Comparison of ENCODE assay signal across 27 cellular contexts in genomic region chr12:51036165-51036765, GRCh38. TPM values are rescaled to one million over a fixed set of nuclear protein-coding genes. Genes with fewer than 3 reads are reported as not detected.
DNase-seq lines count a peak whose midpoint lies in the region; ATAC-seq, FAIRE-seq and TF ChIP-seq lines count a peak whose summit lies in the region.
"Had no signal": no experiment of that assay in that cellular context is flagged by ENCODE, and none has a peak within 500 bp of the region (broad histone marks: within the 10 kb centered on the region; RNA-seq: fewer than 3 reads in every experiment).

No MANE protein-coding gene starts in this region.

- CTCF ChIA-PET in HepG2 (lab: Yijun Ruan, JAX; ENCODE audit: low intra/inter-chr PET ratio, low total read pairs) = no interaction called here

- POLR2A ChIA-PET in HepG2 (lab: Yijun Ruan, JAX) = interaction anchor here (2.8 kb wide), 1 partner anchor 10 kb away, joined by 15 read pairs; the partner anchor contains the start of gene SLC11A2

- 0% methylated on average over 4 of the region's 4 CpGs for WGBS in HepG2 (ENCODE audit: low lambda C conversion rate)
- WGBS in right lobe of liver (ENCODE audit: insufficient coverage, low coverage, low lambda C conversion rate, missing lambda C conversion rate) = 56% methylated on average over 3 of the region's 4 CpGs

- in situ Hi-C loops in HepG2 (cut with HindIII; ENCODE audit: extremely low pct_ligation_motif_present, low pct_unique_long_range_greater_than_20kb) = no loop called here

- peak overlapping the region; percentile 40 for H3K27ac ChIP-seq in HepG2 (ENCODE audit: extremely low read length, insufficient read depth, low read length)
- H3K27ac ChIP-seq in right lobe of liver = no peak overlapping the region
- no peak overlapping the region for H3K27ac ChIP-seq in neural progenitor cell
- H3K27ac ChIP-seq: A549; BLaER1 treated with 17β-estradiol and CSF1 and Interleukin-3, amounts not matched to agents 10 nM and 100 nM had no signal

- no peaks in the 10 kb centered on the region for H3K9me3 ChIP-seq in HepG2 (ENCODE audit: low read length)
- H3K9me3 ChIP-seq in right lobe of liver = no peaks in the 10 kb centered on the region
- H3K9me3 ChIP-seq in neural progenitor cell (ENCODE audit: low read depth) = no peaks in the 10 kb centered on the region
- no peaks in the 10 kb centered on the region for H3K9me3 ChIP-seq in MG63
- H3K9me3 ChIP-seq: A549; BE2C; BLaER1 treated with 17β-estradiol and CSF1 and Interleukin-3, amounts not matched to agents 10 nM and 100 nM; HAP-1 had no signal

- H3K36me3 ChIP-seq in HepG2 (replicated peaks in 1 of 2; ENCODE audit: control insufficient read depth in 1 of 2, insufficient read depth in 2 of 2, low read length in 2 of 2) = no peaks in the 10 kb centered on the region
- H3K36me3 ChIP-seq in right lobe of liver = no peaks in the 10 kb centered on the region
- no peaks in the 10 kb centered on the region for H3K36me3 ChIP-seq in neural progenitor cell
- no peaks in the 10 kb centered on the region for H3K36me3 ChIP-seq in MG63
- H3K36me3 ChIP-seq: BE2C; BLaER1 treated with 17β-estradiol and CSF1 and Interleukin-3, amounts not matched to agents 10 nM and 100 nM; HAP-1 had no signal

- 0 out of 2 replicates have a peak overlapping the region, but pooled peaks have one; percentile 23 for H3K9ac ChIP-seq in HepG2 (ENCODE audit: insufficient read depth, low read depth, low read length)
- no peak overlapping the region for H3K9ac ChIP-seq in neural progenitor cell
- H3K9ac ChIP-seq: BLaER1 treated with 17β-estradiol and CSF1 and Interleukin-3, amounts not matched to agents 10 nM and 100 nM had no signal

- H3F3A ChIP-seq in neural progenitor cell (ENCODE audit: low read depth) = peaks cover 3% of the 10 kb centered on the region

- no peaks in the 10 kb centered on the region for H3K36me3 Mint-ChIP-seq in neural progenitor cell
- no peaks in the 10 kb centered on the region for H3K36me3 Mint-ChIP-seq in natural killer cell treated with Interleukin-12 subunit alpha and Interleukin-12 subunit beta and Interleukin-15 and Interleukin-18, amount 100 ng/mL, for 72 hours
- H3K36me3 Mint-ChIP-seq: CD14-positive monocyte had no signal

- no peaks in the 10 kb centered on the region for H3K9me3 Mint-ChIP-seq in neural progenitor cell
- H3K9me3 Mint-ChIP-seq in natural killer cell treated with Interleukin-12 subunit alpha and Interleukin-12 subunit beta and Interleukin-15 and Interleukin-18, amount 100 ng/mL, for 72 hours = no peaks in the 10 kb centered on the region
- H3K9me3 Mint-ChIP-seq: CD4-positive, alpha-beta T cell; CD8-positive, alpha-beta memory T cell; HFFc6 had no signal

- TF ChIP-seq RAD21 in HepG2 (CRISPR knock-in tag; IDR thresholded peaks at IDR 0.05) = no peak

- H2AFZ ChIP-seq in HepG2 (ENCODE audit: low read length) (peak overlapping the region; percentile 83), neural progenitor cell (replicated peaks) (no peak overlapping the region)

- H3K27me3 Mint-ChIP-seq in neural progenitor cell (ENCODE audit: insufficient read depth, low read depth) = peaks cover 2% of the 10 kb centered on the region
- no peaks in the 10 kb centered on the region for H3K27me3 Mint-ChIP-seq in natural killer cell treated with Interleukin-12 subunit alpha and Interleukin-12 subunit beta and Interleukin-15 and Interleukin-18, amount 100 ng/mL, for 72 hours
- H3K27me3 Mint-ChIP-seq: CD4-positive, alpha-beta T cell; CD8-positive, alpha-beta memory T cell had no signal

- H3K4me1 ChIP-seq in HepG2 (ENCODE audit: insufficient read depth, low read length) (peaks cover 61% of the 10 kb centered on the region), right lobe of liver (no peaks in the 10 kb centered on the region), neural progenitor cell (no peaks in the 10 kb centered on the region)
- H3K4me1 ChIP-seq: BE2C; BLaER1 treated with 17β-estradiol and CSF1 and Interleukin-3, amounts not matched to agents 10 nM and 100 nM; HAP-1 had no signal

- peaks cover 6% of the 10 kb centered on the region for H3K4me1 Mint-ChIP-seq in neural progenitor cell
- H3K4me1 Mint-ChIP-seq in natural killer cell treated with Interleukin-12 subunit alpha and Interleukin-12 subunit beta and Interleukin-15 and Interleukin-18, amount 100 ng/mL, for 72 hours (ENCODE audit: low read depth in 2 of 2) = no peaks in the 10 kb centered on the region
- H3K4me1 Mint-ChIP-seq: CD14-positive monocyte; CD8-positive, alpha-beta memory T cell had no signal

- peak overlapping the region in 2 of 3 experiments; percentile 21 to 30; a peak in 2 of 6 replicates for H3K4me3 ChIP-seq in HepG2 (replicated peaks in 1 of 3; ENCODE audit: insufficient read depth in 1 of 3, low read depth in 2 of 3, low read length in 3 of 3)
- H3K4me3 ChIP-seq in right lobe of liver = no peak overlapping the region
- no peak overlapping the region for H3K4me3 ChIP-seq in neural progenitor cell
- H3K4me3 ChIP-seq in MG63 = no peak overlapping the region
- H3K4me3 ChIP-seq: A549; BLaER1 treated with 17β-estradiol and CSF1 and Interleukin-3, amounts not matched to agents 10 nM and 100 nM; HAP-1 had no signal

- no peak; a peak in 1 of 4 replicates for TF ChIP-seq EP300 in HepG2 (IDR thresholded peaks at IDR 0.05; ENCODE audit: low read depth in 2 of 2, low read length in 2 of 2)
- no peak for TF ChIP-seq EP300 in HepG2 (CRISPR knock-in tag; IDR thresholded peaks at IDR 0.05; ENCODE audit: borderline replicate concordance)

- no peaks in the 10 kb centered on the region for H3K27me3 ChIP-seq in HepG2 (ENCODE audit: control insufficient read depth in 1 of 2, insufficient read depth in 2 of 2, low read length in 2 of 2)
- H3K27me3 ChIP-seq in right lobe of liver = no peaks in the 10 kb centered on the region
- H3K27me3 ChIP-seq in neural progenitor cell = no peaks in the 10 kb centered on the region
- H3K27me3 ChIP-seq in MG63 = no peaks in the 10 kb centered on the region
- H3K27me3 ChIP-seq: BE2C; BLaER1 treated with 17β-estradiol and CSF1 and Interleukin-3, amounts not matched to agents 10 nM and 100 nM had no signal

- peak; percentile 28 for DNase-seq in HepG2 (ENCODE audit: low spot score)
- no peak for DNase-seq in right lobe of liver
- peak; percentile 35 for DNase-seq in mesenteric fat pad (ENCODE audit: low spot score)
- DNase-seq in neural progenitor cell (ENCODE audit: low spot score) = no peak
- no peak for DNase-seq in MG63
- DNase-seq in natural killer cell treated with Interleukin-12 subunit alpha and Interleukin-12 subunit beta and Interleukin-15 and Interleukin-18, amount 100 ng/mL, for 72 hours (ENCODE audit: low spot score) = no peak
- DNase-seq: 8988T; ACHN; AML-193; BE2C; CD4-positive, alpha-beta T cell; CD8-positive, alpha-beta memory T cell; DMS 273 treated with DMSO at 0.1 percent for 48 hours; DMS53; DMS79 treated with DMSO at 0.1 percent for 48 hours; GF-D8; GOT3; HFFc6 had no signal

- no peak overlapping the region for H3K4me3 Mint-ChIP-seq in neural progenitor cell
- no peak overlapping the region for H3K4me3 Mint-ChIP-seq in natural killer cell treated with Interleukin-12 subunit alpha and Interleukin-12 subunit beta and Interleukin-15 and Interleukin-18, amount 100 ng/mL, for 72 hours
- H3K4me3 Mint-ChIP-seq: CD14-positive monocyte; CD4-positive, alpha-beta T cell; CD8-positive, alpha-beta memory T cell; HFFc6 had no signal

- peak; percentile 59 for FAIRE-seq in HepG2 (lab: Jason Lieb, UNC)
- FAIRE-seq: A549, D721Med, GM12891, GM18507, H54 had no signal

- BruUV-seq in HepG2 (replicated peaks; lab: Mats Ljungman, UMichigan) = no TSS peak

- TF ChIP-seq CTCF in HepG2 (CRISPR knock-in tag; IDR thresholded peaks at IDR 0.05) (no peak), right lobe of liver (IDR thresholded peaks at IDR 0.05) (no peak), neural progenitor cell (IDR thresholded peaks at IDR 0.05) (no peak)

- peak overlapping the region; percentile 37 for H3K27ac Mint-ChIP-seq in neural progenitor cell
- no peak overlapping the region for H3K27ac Mint-ChIP-seq in natural killer cell treated with Interleukin-12 subunit alpha and Interleukin-12 subunit beta and Interleukin-15 and Interleukin-18, amount 100 ng/mL, for 72 hours
- H3K27ac Mint-ChIP-seq: CD14-positive monocyte; CD4-positive, alpha-beta T cell; CD8-positive, alpha-beta memory T cell; HFFc6 had no signal

- no peak for TF ChIP-seq POLR2A in HepG2 (IDR thresholded peaks at IDR 0.05; ENCODE audit: insufficient read depth in 1 of 2, low read depth in 2 of 2, low read length in 2 of 2)
- no peak for TF ChIP-seq POLR2A in right lobe of liver (IDR thresholded peaks at IDR 0.05)

- intact Hi-C loops in HepG2 (cut with micrococcal nuclease; ENCODE audit: unreplicated experiment) (no loop called here), right lobe of liver (cut with DNase I) (no loop called here)

- H4K20me1 ChIP-seq in HepG2 (ENCODE audit: insufficient read depth, low read length) (no peaks in the 10 kb centered on the region), neural progenitor cell (ENCODE audit: low read depth) (no peaks in the 10 kb centered on the region)
- H4K20me1 ChIP-seq: BLaER1 treated with 17β-estradiol and CSF1 and Interleukin-3, amounts not matched to agents 10 nM and 100 nM had no signal

- H3K4me2 ChIP-seq in HepG2 (ENCODE audit: low read depth, low read length) (peak overlapping the region; percentile 77), neural progenitor cell (no peak overlapping the region)
- H3K4me2 ChIP-seq: A549; BLaER1 treated with 17β-estradiol and CSF1 and Interleukin-3, amounts not matched to agents 10 nM and 100 nM had no signal

- ATAC-seq in HepG2 = peak; percentile 84
- no peak for ATAC-seq in right lobe of liver
- no peak for ATAC-seq in HG03457 (IDR thresholded peaks at IDR 0.05; ENCODE audit: unreplicated experiment)
- no peak for ATAC-seq in natural killer cell treated with Interleukin-12 subunit alpha and Interleukin-12 subunit beta and Interleukin-15 and Interleukin-18, amount 100 ng/mL, for 72 hours
- ATAC-seq: A549 had no signal

- H3K79me2 ChIP-seq in HepG2 (ENCODE audit: insufficient read depth, low read length) = no peaks in the 10 kb centered on the region
- H3K79me2 ChIP-seq in neural progenitor cell (ENCODE audit: low read depth) = no peaks in the 10 kb centered on the region

RNA-seq across cellular contexts. Expression of gene SLC11A2, which starts 10.1 kb away (rescaled TPM):
- total RNA-seq in HepG2 (2016; rRNA removed; fragmentation: Illumina TruSeq; extraction: Trizol) (46.0 and 71.7 TPM in 2 replicates), right lobe of liver (10 to 100 TPM; 27.8 to 51.6 (median 34.2) TPM), mesenteric fat pad (72.0 TPM), neural progenitor cell (ENCODE audit: low replicate concordance) (62.7 and 66.5 TPM in 2 replicates)
- 12.8 and 15.2 TPM in 2 replicates for total RNA-seq in HepG2 (2016; cell fraction: cytosol; rRNA removed; fragmentation: Illumina TruSeq; extraction: Trizol; ENCODE audit: low read depth)
- total RNA-seq in HepG2 (2016; cell fraction: insoluble cytoplasmic fraction; rRNA removed; fragmentation: Illumina TruSeq; extraction: Trizol) = 46.0 and 72.7 TPM in 2 replicates
- 27.2 and 30.1 TPM in 2 replicates for total RNA-seq in HepG2 (2016; cell fraction: membrane; rRNA removed; fragmentation: Illumina TruSeq; extraction: Trizol)
- 88.4 and 99.6 TPM in 2 replicates for total RNA-seq in HepG2 (2016; cell fraction: nucleus; rRNA removed; fragmentation: Illumina TruSeq; extraction: Trizol)
- 69.0 and 77.0 TPM in 2 replicates for polyA plus RNA-seq in HepG2 (2011; rRNA removed)
- polyA plus RNA-seq in HepG2 (2011; cell fraction: cytosol; rRNA removed) = 49.4 and 74.9 TPM in 2 replicates
- 104 and 109 TPM in 2 replicates for polyA plus RNA-seq in HepG2 (2011; cell fraction: nucleus; rRNA removed)
- 45.2 and 67.1 TPM in 2 replicates for polyA plus RNA-seq in HepG2 (2012)
- 4.6 and 4.8 TPM in 2 replicates for polyA plus RNA-seq in HepG2 (2016; cell fraction: cytosol; fragmentation: Illumina TruSeq; extraction: Trizol; ENCODE audit: low read depth)
- polyA plus RNA-seq in HepG2 (2016; cell fraction: insoluble cytoplasmic fraction; fragmentation: Illumina TruSeq; extraction: Trizol; ENCODE audit: low read depth) = 28.1 and 31.7 TPM in 2 replicates
- polyA plus RNA-seq in HepG2 (2016; cell fraction: membrane; fragmentation: Illumina TruSeq; extraction: Trizol; ENCODE audit: low read depth) = 11.2 and 12.2 TPM in 2 replicates
- polyA plus RNA-seq in HepG2 (2016; cell fraction: nucleus; fragmentation: Illumina TruSeq; extraction: Trizol; ENCODE audit: insufficient read depth, low read depth) = 95.3 and 96.3 TPM in 2 replicates
- 122 and 227 TPM in 2 replicates for polyA minus RNA-seq in HepG2 (2011; rRNA and poly(A)+ RNA removed; ENCODE audit: low replicate concordance)
- polyA minus RNA-seq in HepG2 (2011; cell fraction: cytosol; rRNA and poly(A)+ RNA removed) = 58.3 and 68.0 TPM in 2 replicates
- polyA minus RNA-seq in HepG2 (2011; cell fraction: nucleus; rRNA and poly(A)+ RNA removed) = 136 and 147 TPM in 2 replicates
- 12.0 and 74.1 TPM in 2 replicates for total RNA-seq in MG63 (2014; rRNA removed; shearing (Covaris generic); ENCODE audit: low replicate concordance)
- 10 to 100 TPM; 76.1 to 94.3 TPM for total RNA-seq in natural killer cell treated with Interleukin-12 subunit alpha and Interleukin-12 subunit beta and Interleukin-15 and Interleukin-18, amount 100 ng/mL, for 72 hours

RNA-seq across cellular contexts. Expression of gene LETMD1, which starts 11.9 kb away (rescaled TPM):
- 31.3 and 43.3 TPM in 2 replicates for total RNA-seq in HepG2 (2016; rRNA removed; fragmentation: Illumina TruSeq; extraction: Trizol)
- total RNA-seq in HepG2 (2016; cell fraction: cytosol; rRNA removed; fragmentation: Illumina TruSeq; extraction: Trizol; ENCODE audit: low read depth) = 38.9 and 41.9 TPM in 2 replicates
- total RNA-seq in HepG2 (2016; cell fraction: insoluble cytoplasmic fraction; rRNA removed; fragmentation: Illumina TruSeq; extraction: Trizol) = 30.1 and 43.5 TPM in 2 replicates
- total RNA-seq in HepG2 (2016; cell fraction: membrane; rRNA removed; fragmentation: Illumina TruSeq; extraction: Trizol) = 40.9 and 47.5 TPM in 2 replicates
- total RNA-seq in HepG2 (2016; cell fraction: nucleus; rRNA removed; fragmentation: Illumina TruSeq; extraction: Trizol) = 60.1 and 72.7 TPM in 2 replicates
- 81.5 and 87.7 TPM in 2 replicates for polyA plus RNA-seq in HepG2 (2011; rRNA removed)
- polyA plus RNA-seq in HepG2 (2011; cell fraction: cytosol; rRNA removed) = 67.1 and 81.9 TPM in 2 replicates
- polyA plus RNA-seq in HepG2 (2011; cell fraction: nucleus; rRNA removed) = 87.7 and 105 TPM in 2 replicates
- 69.6 and 72.9 TPM in 2 replicates for polyA plus RNA-seq in HepG2 (2012)
- 16.7 and 17.0 TPM in 2 replicates for polyA plus RNA-seq in HepG2 (2016; cell fraction: cytosol; fragmentation: Illumina TruSeq; extraction: Trizol; ENCODE audit: low read depth)
- polyA plus RNA-seq in HepG2 (2016; cell fraction: insoluble cytoplasmic fraction; fragmentation: Illumina TruSeq; extraction: Trizol; ENCODE audit: low read depth) = 35.1 and 35.4 TPM in 2 replicates
- polyA plus RNA-seq in HepG2 (2016; cell fraction: membrane; fragmentation: Illumina TruSeq; extraction: Trizol; ENCODE audit: low read depth) = 34.3 and 34.9 TPM in 2 replicates
- 140 and 146 TPM in 2 replicates for polyA plus RNA-seq in HepG2 (2016; cell fraction: nucleus; fragmentation: Illumina TruSeq; extraction: Trizol; ENCODE audit: insufficient read depth, low read depth)
- polyA minus RNA-seq in HepG2 (2011; rRNA and poly(A)+ RNA removed; ENCODE audit: low replicate concordance) = 91.2 and 186 TPM in 2 replicates
- 27.8 and 37.3 TPM in 2 replicates for polyA minus RNA-seq in HepG2 (2011; cell fraction: cytosol; rRNA and poly(A)+ RNA removed)
- 53.9 and 66.5 TPM in 2 replicates for polyA minus RNA-seq in HepG2 (2011; cell fraction: nucleus; rRNA and poly(A)+ RNA removed)
- total RNA-seq in right lobe of liver = 10 to 100 TPM; 22.1 to 35.6 (median 30.4) TPM
- 49.1 TPM for total RNA-seq in mesenteric fat pad
- 40.9 and 46.6 TPM in 2 replicates for total RNA-seq in neural progenitor cell (ENCODE audit: low replicate concordance)
- 27.5 and 28.8 TPM in 2 replicates for total RNA-seq in MG63 (2014; rRNA removed; shearing (Covaris generic); ENCODE audit: low replicate concordance)
- 100 to 1,000 TPM in 1 of 2 donors, 10 to 100 TPM in 1; 46.5 to 106 TPM for total RNA-seq in natural killer cell treated with Interleukin-12 subunit alpha and Interleukin-12 subunit beta and Interleukin-15 and Interleukin-18, amount 100 ng/mL, for 72 hours

RNA-seq across cellular contexts. Expression of gene CSRNP2, which starts 47.1 kb away (rescaled TPM):
- total RNA-seq in HepG2 (2016; rRNA removed; fragmentation: Illumina TruSeq; extraction: Trizol) (4.8 and 5.4 TPM in 2 replicates), right lobe of liver (1 to 10 TPM; 5.2 to 9.4 (median 6.7) TPM), mesenteric fat pad (33.6 TPM), neural progenitor cell (ENCODE audit: low replicate concordance) (28.6 and 30.9 TPM in 2 replicates)
- 2.2 and 2.5 TPM in 2 replicates for total RNA-seq in HepG2 (2016; cell fraction: cytosol; rRNA removed; fragmentation: Illumina TruSeq; extraction: Trizol; ENCODE audit: low read depth)
- 4.9 and 5.0 TPM in 2 replicates for total RNA-seq in HepG2 (2016; cell fraction: insoluble cytoplasmic fraction; rRNA removed; fragmentation: Illumina TruSeq; extraction: Trizol)
- 4.9 and 5.0 TPM in 2 replicates for total RNA-seq in HepG2 (2016; cell fraction: membrane; rRNA removed; fragmentation: Illumina TruSeq; extraction: Trizol)
- total RNA-seq in HepG2 (2016; cell fraction: nucleus; rRNA removed; fragmentation: Illumina TruSeq; extraction: Trizol) = 4.3 and 4.8 TPM in 2 replicates
- 7.3 and 7.5 TPM in 2 replicates for polyA plus RNA-seq in HepG2 (2011; rRNA removed)
- polyA plus RNA-seq in HepG2 (2011; cell fraction: cytosol; rRNA removed) = 4.0 and 5.0 TPM in 2 replicates
- 6.5 and 9.9 TPM in 2 replicates for polyA plus RNA-seq in HepG2 (2011; cell fraction: nucleus; rRNA removed)
- polyA plus RNA-seq in HepG2 (2012) = 4.8 and 6.4 TPM in 2 replicates
- polyA plus RNA-seq in HepG2 (2016; cell fraction: cytosol; fragmentation: Illumina TruSeq; extraction: Trizol; ENCODE audit: low read depth) = 0.69 and 1.1 TPM in 2 replicates
- polyA plus RNA-seq in HepG2 (2016; cell fraction: insoluble cytoplasmic fraction; fragmentation: Illumina TruSeq; extraction: Trizol; ENCODE audit: low read depth) = 5.5 TPM in 2 replicates
- 2.9 and 3.9 TPM in 2 replicates for polyA plus RNA-seq in HepG2 (2016; cell fraction: membrane; fragmentation: Illumina TruSeq; extraction: Trizol; ENCODE audit: low read depth)
- 12.1 and 14.0 TPM in 2 replicates for polyA plus RNA-seq in HepG2 (2016; cell fraction: nucleus; fragmentation: Illumina TruSeq; extraction: Trizol; ENCODE audit: insufficient read depth, low read depth)
- 8.0 and 14.3 TPM in 2 replicates for polyA minus RNA-seq in HepG2 (2011; rRNA and poly(A)+ RNA removed; ENCODE audit: low replicate concordance)
- polyA minus RNA-seq in HepG2 (2011; cell fraction: cytosol; rRNA and poly(A)+ RNA removed) = 4.0 and 7.0 TPM in 2 replicates
- 7.2 and 7.6 TPM in 2 replicates for polyA minus RNA-seq in HepG2 (2011; cell fraction: nucleus; rRNA and poly(A)+ RNA removed)
- total RNA-seq in MG63 (2014; rRNA removed; shearing (Covaris generic); ENCODE audit: low replicate concordance) = 4.6 and 7.8 TPM in 2 replicates
- 10 to 100 TPM; 24.1 to 32.7 TPM for total RNA-seq in natural killer cell treated with Interleukin-12 subunit alpha and Interleukin-12 subunit beta and Interleukin-15 and Interleukin-18, amount 100 ng/mL, for 72 hours

Comparison
In these comparisons a context has a peak if more than half of its experiments do, and no peak if none do; other contexts are left out.
1. DNase-seq: peak in HepG2 (single experiment) and mesenteric fat pad (single experiment); none in right lobe of liver (0 of 3), neural progenitor cell (single experiment), MG63 (single experiment) and natural killer cell treated with Interleukin-12 subunit alpha and Interleukin-12 subunit beta and Interleukin-15 and Interleukin-18, amount 100 ng/mL, for 72 hours (single experiment).
2. H3K4me3 ChIP-seq: peak in HepG2 (2 of 3); none in right lobe of liver (0 of 3), neural progenitor cell (single experiment) and MG63 (single experiment).